In the genomic region with DNA sequence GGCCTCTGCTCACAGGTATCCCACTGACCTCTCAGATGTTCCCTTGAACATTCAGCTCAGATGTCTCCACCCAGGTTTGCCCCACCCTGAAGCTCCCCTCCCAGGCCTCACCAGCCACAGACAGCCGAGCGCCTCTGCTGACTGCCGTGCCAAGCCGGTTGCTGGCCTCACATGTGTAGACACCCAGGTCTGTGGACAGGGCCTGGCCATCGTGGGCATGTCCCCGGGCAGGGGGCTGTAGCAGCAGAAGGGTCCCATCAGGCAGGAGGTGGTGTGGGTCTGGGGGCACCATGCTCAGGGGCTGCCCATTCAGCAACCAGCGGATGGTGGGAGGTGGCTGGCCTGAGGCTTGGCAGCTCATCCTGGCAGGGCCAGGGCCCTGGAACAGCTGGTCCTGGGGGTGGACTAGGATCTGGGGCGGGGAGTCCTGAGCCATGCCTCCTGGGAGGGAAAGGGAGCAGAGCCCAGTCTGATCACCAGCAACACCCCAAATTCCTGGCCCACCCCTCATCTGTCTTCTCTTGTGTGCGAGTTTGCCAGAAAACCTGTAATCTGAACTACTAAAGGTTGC, we compare ENCODE assay signal across 13 cellular contexts. TPM values are rescaled to one million over a fixed set of nuclear protein-coding genes. Genes with fewer than 3 reads are reported as not detected.
DNase-seq lines count a peak whose midpoint lies in the region; ATAC-seq and TF ChIP-seq lines count a peak whose summit lies in the region.
"Had no signal": no experiment of that assay in that cellular context is flagged by ENCODE, and none has a peak within 500 bp of the region (broad histone marks: within the 10 kb centered on the region; RNA-seq: fewer than 3 reads in every experiment).

No MANE protein-coding gene starts in this region.

- peak overlapping the region; percentile 11 for H3K4me2 ChIP-seq in GM23248 (ENCODE audit: unreplicated experiment)

- DNase-seq in GM23248 (no peak), colonic mucosa (peak; percentile 15), natural killer cell (no peak)
- DNase-seq in activated T-cell treated with anti-CD3 and anti-CD28 coated beads, Interleukin-2, amount 50 U/mL, for 1 hour, result no peak
- DNase-seq in stimulated activated naive B cell treated with anti-CD40 and anti-IgM and Interleukin-4, amounts not matched to agents 10 μg/mL and 1 μg/mL and 100 μg/mL, for 72 hours, result no peak
- DNase-seq: anterior cingulate cortex, HCEC 1CT had no signal

- H3K9me2 ChIP-seq in GM23248 (ENCODE audit: insufficient read depth), result no peaks in the 10 kb centered on the region; the same call in 1 of the 2 replicates

- H3K9me3 ChIP-seq in GM23248 (ENCODE audit: low read depth) (no peaks in the 10 kb centered on the region), colonic mucosa (no peaks in the 10 kb centered on the region), skeletal muscle tissue (ENCODE audit: control insufficient read depth in 3 of 3, low read length in 3 of 3) (no peaks in the 10 kb centered on the region)

- TF ChIP-seq CTCF in colonic mucosa (IDR thresholded peaks at IDR 0.05) (no peak), natural killer cell (IDR thresholded peaks at IDR 0.05) (no peak)

- 40 to 58% methylated on average over 8 to 9 of the region's 9 CpGs for WGBS in GM23248 (ENCODE audit: low coverage in 1 of 2, low lambda C conversion rate in 2 of 2, missing lambda C conversion rate in 2 of 2), 2 experiments

- no peaks in the 10 kb centered on the region for H3K79me2 ChIP-seq in GM23248 (ENCODE audit: insufficient read depth)

- H3K4me1 Mint-ChIP-seq in natural killer cell, result peaks cover 0 to 9% of the 10 kb centered on the region in 2 donors
- peaks cover 0 to 2% of the 10 kb centered on the region in 2 donors for H3K4me1 Mint-ChIP-seq in stimulated activated naive B cell treated with anti-CD40 and anti-IgM and Interleukin-4, amounts not matched to agents 10 μg/mL and 1 μg/mL and 100 μg/mL, for 72 hours

- no peak overlapping the region for H3K4me3 Mint-ChIP-seq in natural killer cell
- no peak overlapping the region for H3K4me3 Mint-ChIP-seq in stimulated activated naive B cell treated with anti-CD40 and anti-IgM and Interleukin-4, amounts not matched to agents 10 μg/mL and 1 μg/mL and 100 μg/mL, for 72 hours
- H3K4me3 Mint-ChIP-seq: memory B cell had no signal

- H3K4me1 ChIP-seq in GM23248 (ENCODE audit: insufficient read depth), result peaks cover 48% of the 10 kb centered on the region
- H3K4me1 ChIP-seq in colonic mucosa, result no peaks in the 10 kb centered on the region
- H3K4me1 ChIP-seq in skeletal muscle tissue (ENCODE audit: control insufficient read depth in 3 of 3, insufficient read depth in 3 of 3, low read length in 3 of 3), result peaks cover 58 to 60% (median 59%) of the 10 kb centered on the region in 3 donors

- H4K20me1 ChIP-seq in GM23248 (ENCODE audit: insufficient read depth), result no peaks in the 10 kb centered on the region

- ATAC-seq in natural killer cell (no peak), HG02852 (IDR thresholded peaks at IDR 0.05; ENCODE audit: unreplicated experiment) (no peak)
- no peak for ATAC-seq in stimulated activated naive B cell treated with anti-CD40 and anti-IgM and Interleukin-4, amounts not matched to agents 10 μg/mL and 1 μg/mL and 100 μg/mL, for 72 hours (replicated peaks)

- peaks cover 43% of the 10 kb centered on the region for H3F3A ChIP-seq in GM23248 (ENCODE audit: insufficient read depth)

- H3K36me3 ChIP-seq in GM23248 (ENCODE audit: low read depth) (no peaks in the 10 kb centered on the region), colonic mucosa (no peaks in the 10 kb centered on the region), skeletal muscle tissue (ENCODE audit: control insufficient read depth in 3 of 3, insufficient read depth in 3 of 3, low read length in 3 of 3) (peaks cover 0 to 5% (median 0%) of the 10 kb centered on the region in 3 donors)

- in situ Hi-C loops in GM23248 (cut with MboI), result no loop called here

- peaks cover 17 to 24% of the 10 kb centered on the region in 2 donors for H3K27me3 Mint-ChIP-seq in natural killer cell (ENCODE audit: low read depth in 2 of 2)
- peaks cover 44 to 45% of the 10 kb centered on the region in 2 donors for H3K27me3 Mint-ChIP-seq in stimulated activated naive B cell treated with anti-CD40 and anti-IgM and Interleukin-4, amounts not matched to agents 10 μg/mL and 1 μg/mL and 100 μg/mL, for 72 hours

- H3K27me3 ChIP-seq in GM23248 (replicated peaks; ENCODE audit: insufficient read depth) (no peaks in the 10 kb centered on the region), colonic mucosa (no peaks in the 10 kb centered on the region), layer of hippocampus (ENCODE audit: control insufficient read depth, insufficient read depth, low read length) (no peaks in the 10 kb centered on the region), skeletal muscle tissue (ENCODE audit: control insufficient read depth in 3 of 3, insufficient read depth in 3 of 3, low read length in 3 of 3) (peaks cover 0 to 4% (median 3%) of the 10 kb centered on the region in 3 donors)

- H3K4me3 ChIP-seq in GM23248 (no peak overlapping the region), colonic mucosa (no peak overlapping the region), skeletal muscle tissue (ENCODE audit: low read length in 3 of 3) (peak overlapping the region; percentile 58 to 66 (median 66))

- H3K27ac ChIP-seq in GM23248 (no peak overlapping the region), colonic mucosa (peak overlapping the region; percentile 12), layer of hippocampus (ENCODE audit: low read depth, low read length) (peak overlapping the region; percentile 72), skeletal muscle tissue (ENCODE audit: low read depth, low read length) (peak overlapping the region; percentile 83)
- H3K27ac ChIP-seq: C4-2B had no signal

- H3K9ac ChIP-seq in GM23248, result no peak overlapping the region
- peak overlapping the region in 1 of 2 donors; percentile 18 for H3K9ac ChIP-seq in colonic mucosa (ENCODE audit: low read depth in 2 of 2, low read length in 2 of 2)
- H3K9ac ChIP-seq in skeletal muscle tissue (ENCODE audit: low read depth in 1 of 3, low read length in 3 of 3), result peak overlapping the region; percentile 53 to 69 (median 65)

- no peaks in the 10 kb centered on the region for H3K9me3 Mint-ChIP-seq in natural killer cell
- H3K9me3 Mint-ChIP-seq in stimulated activated naive B cell treated with anti-CD40 and anti-IgM and Interleukin-4, amounts not matched to agents 10 μg/mL and 1 μg/mL and 100 μg/mL, for 72 hours, result no peaks in the 10 kb centered on the region
- H3K9me3 Mint-ChIP-seq: memory B cell had no signal

- no peak overlapping the region for H3K27ac Mint-ChIP-seq in natural killer cell
- no peak overlapping the region for H3K27ac Mint-ChIP-seq in stimulated activated naive B cell treated with anti-CD40 and anti-IgM and Interleukin-4, amounts not matched to agents 10 μg/mL and 1 μg/mL and 100 μg/mL, for 72 hours
- H3K27ac Mint-ChIP-seq: memory B cell had no signal

- peak overlapping the region; percentile 27; the same call in 1 of the 2 replicates for H2AFZ ChIP-seq in GM23248

- no peaks in the 10 kb centered on the region for H3K36me3 Mint-ChIP-seq in natural killer cell
- no peaks in the 10 kb centered on the region for H3K36me3 Mint-ChIP-seq in stimulated activated naive B cell treated with anti-CD40 and anti-IgM and Interleukin-4, amounts not matched to agents 10 μg/mL and 1 μg/mL and 100 μg/mL, for 72 hours
- H3K36me3 Mint-ChIP-seq: memory B cell had no signal

- intact Hi-C loops in colonic mucosa (cut with DNase I) (no loop called here), natural killer cell (cut with micrococcal nuclease) (no loop called here)

RNA-seq across cellular contexts. Expression of gene ROBO4, which starts 0.8 kb away (rescaled TPM):
- 0.51 and 1.3 TPM in 2 replicates for total RNA-seq in GM23248 (2014; rRNA removed; shearing (Covaris generic))
- polyA plus RNA-seq in GM23248 (2016; fragmentation: Nextera tagmentation; extraction: Ambion mirVana), result 0.53 and 1.1 TPM in 2 replicates
- total RNA-seq in colonic mucosa (1 to 10 TPM; 4.0 to 5.0 TPM), skeletal muscle tissue (14.1 TPM), natural killer cell (not detected)
- total RNA-seq: NCI-H460 had no signal

RNA-seq across cellular contexts. Expression of gene HEPN1, which starts 22.1 kb away (rescaled TPM):
- not detected in 2 replicates for total RNA-seq in GM23248 (2014; rRNA removed; shearing (Covaris generic))
- not detected in 2 replicates for polyA plus RNA-seq in GM23248 (2016; fragmentation: Nextera tagmentation; extraction: Ambion mirVana)
- total RNA-seq in colonic mucosa (not detected), skeletal muscle tissue (not detected), natural killer cell (not detected)
- total RNA-seq: NCI-H460 had no signal

RNA-seq across cellular contexts. Expression of gene ROBO3, which starts 31.7 kb away (rescaled TPM):
- total RNA-seq in GM23248 (2014; rRNA removed; shearing (Covaris generic)), result 10.5 and 12.1 TPM in 2 replicates
- 9.9 and 12.1 TPM in 2 replicates for polyA plus RNA-seq in GM23248 (2016; fragmentation: Nextera tagmentation; extraction: Ambion mirVana)
- total RNA-seq in colonic mucosa, result 1 to 10 TPM; 7.8 to 8.0 TPM
- 12.0 TPM for total RNA-seq in skeletal muscle tissue
- 10 to 100 TPM; 16.9 to 23.8 (median 22.7) TPM for total RNA-seq in natural killer cell

RNA-seq across cellular contexts. Expression of gene HEPACAM, which starts 38.9 kb away (rescaled TPM):
- total RNA-seq in GM23248 (2014; rRNA removed; shearing (Covaris generic)), result not detected in 2 replicates
- not detected in 2 replicates for polyA plus RNA-seq in GM23248 (2016; fragmentation: Nextera tagmentation; extraction: Ambion mirVana)
- total RNA-seq in colonic mucosa (under 1 TPM; 0.08 to 0.12 TPM), skeletal muscle tissue (1.6 TPM), natural killer cell (not detected)
- total RNA-seq: NCI-H460 had no signal

RNA-seq across cellular contexts. Expression of gene CCDC15, which starts 57.1 kb away (rescaled TPM):
- total RNA-seq in GM23248 (2014; rRNA removed; shearing (Covaris generic)), result 0.97 and 1.3 TPM in 2 replicates
- polyA plus RNA-seq in GM23248 (2016; fragmentation: Nextera tagmentation; extraction: Ambion mirVana), result 1.6 and 1.8 TPM in 2 replicates
- total RNA-seq in colonic mucosa (1 to 10 TPM; 1.2 to 2.5 TPM), skeletal muscle tissue (2.6 TPM), natural killer cell (1 to 10 TPM; 3.8 to 4.7 (median 3.9) TPM)

Comparison
In these comparisons a context has a peak if more than half of its experiments do, and no peak if none do; other contexts are left out.
1. H3K4me3 ChIP-seq: peak in skeletal muscle tissue (3 of 3); none in GM23248 (single experiment) and colonic mucosa (single experiment).